In genomic region chr10:20990604-20991003, GRCh38 we compare ENCODE assay signal across 14 cellular contexts.
A peak's percentile ranks its signal among the peaks of the same experiment; 100 is the strongest.
DNase-seq lines count a peak whose midpoint lies in the region; ATAC-seq and TF ChIP-seq lines count a peak whose summit lies in the region.
"Had no signal": no experiment of that assay in that cellular context is flagged by ENCODE, and none has a peak within 500 bp of the region (broad histone marks: within the 10 kb centered on the region; RNA-seq: fewer than 3 reads in every experiment).

No MANE protein-coding gene starts in this region.

- no peaks in the 10 kb centered on the region for H3K9me3 Mint-ChIP-seq in activated naive CD8-positive, alpha-beta T cell treated with anti-CD3 and anti-CD28 coated beads, Interleukin-2, amount 50 U/mL, for 24 hours

- H3K27ac Mint-ChIP-seq in activated naive CD8-positive, alpha-beta T cell treated with anti-CD3 and anti-CD28 coated beads, Interleukin-2, amount 50 U/mL, for 24 hours: no peak overlapping the region

- DNase-seq in Daoy (ENCODE audit: low read depth) (peak; percentile 47), RWPE1 (ENCODE audit: low spot score) (peak; percentile 13), fibroblast of gingiva (ENCODE audit: low read depth) (peak; percentile 26), neuronal stem cell (ENCODE audit: low spot score) (no peak), NCI-H146 (lab: John Stamatoyannopoulos, UW) (no peak), aorta (no peak)
- DNase-seq in activated naive CD8-positive, alpha-beta T cell treated with anti-CD3 and anti-CD28 coated beads, Interleukin-2, amount 50 U/mL, for 24 hours: no peak
- DNase-seq in stimulated activated naive CD8-positive, alpha-beta T cell treated with anti-CD3 and anti-CD28 coated beads, Interleukin-15, Interleukin-2, amounts not matched to agents 100 U/mL and 50 U/mL, for 24 hours: no peak
- DNase-seq: activated naive CD4-positive, alpha-beta T cell treated with Interleukin-2 at 50 U/mL for 16 hours; cerebellar nuclear complex; DMS 273 treated with DMSO at 0.1 percent for 48 hours; erythroblast; NCI-H2107 had no signal

- H3K4me1 Mint-ChIP-seq in activated naive CD8-positive, alpha-beta T cell treated with anti-CD3 and anti-CD28 coated beads, Interleukin-2, amount 50 U/mL, for 24 hours: no peaks in the 10 kb centered on the region

- H3K23ac ChIP-seq in neuronal stem cell (ENCODE audit: low read depth, low read length, poor library complexity): no peak overlapping the region

- H3K4me3 Mint-ChIP-seq in activated naive CD8-positive, alpha-beta T cell treated with anti-CD3 and anti-CD28 coated beads, Interleukin-2, amount 50 U/mL, for 24 hours: no peak overlapping the region

- no peaks in the 10 kb centered on the region for H3K36me3 ChIP-seq in neuronal stem cell (replicated peaks in 1 of 2; ENCODE audit: control insufficient read depth in 2 of 2, insufficient read depth in 2 of 2, low read length in 2 of 2)
- no peaks in the 10 kb centered on the region for H3K36me3 ChIP-seq in aorta (ENCODE audit: control insufficient read depth in 1 of 2, insufficient read depth in 2 of 2, low read length in 1 of 2)

- no peak overlapping the region for H2BK5ac ChIP-seq in neuronal stem cell (ENCODE audit: low read length)

- no peak overlapping the region for H2BK120ac ChIP-seq in neuronal stem cell (ENCODE audit: low read depth, low read length)

- no peak overlapping the region for H2AK5ac ChIP-seq in neuronal stem cell (ENCODE audit: low read depth, low read length)

- no peak overlapping the region for H4K8ac ChIP-seq in neuronal stem cell (ENCODE audit: low read depth, low read length)

- H3K27me3 Mint-ChIP-seq in activated naive CD8-positive, alpha-beta T cell treated with anti-CD3 and anti-CD28 coated beads, Interleukin-2, amount 50 U/mL, for 24 hours: no peaks in the 10 kb centered on the region

- peaks cover 2 to 3% of the 10 kb centered on the region in 2 donors for H3K9me3 ChIP-seq in neuronal stem cell (replicated peaks in 1 of 2; ENCODE audit: control insufficient read depth in 2 of 2, insufficient read depth in 1 of 2, low read depth in 1 of 2, low read length in 2 of 2)
- H3K9me3 ChIP-seq in aorta (ENCODE audit: control insufficient read depth, low read length): peaks cover 1% of the 10 kb centered on the region

- POLR2A ChIA-PET in RWPE1 (lab: Yijun Ruan, JAX; ENCODE audit: low non-redundant PET): no interaction called here

- no CpG with 5 or more reads among the region's 1 CpG for WGBS in neuronal stem cell (ENCODE audit: extremely low coverage in 2 of 2, insufficient read length in 2 of 2, insufficient replicate concordance in 1 of 2), 2 donors
- 82 to 85% methylated on average over 1 of the region's 1 CpG for WGBS in aorta, 2 donors

- no peaks in the 10 kb centered on the region for H3K36me3 Mint-ChIP-seq in activated naive CD8-positive, alpha-beta T cell treated with anti-CD3 and anti-CD28 coated beads, Interleukin-2, amount 50 U/mL, for 24 hours (ENCODE audit: low read depth)

- no peak for TF ChIP-seq CTCF in RWPE1 (conservative IDR thresholded peaks at IDR 0.05; ENCODE audit: low read depth)

- H3K14ac ChIP-seq in neuronal stem cell (ENCODE audit: low read length): no peak overlapping the region

- H3K27ac ChIP-seq in RWPE1: no peak overlapping the region
- peak overlapping the region; percentile 48 for H3K27ac ChIP-seq in neuronal stem cell (replicated peaks; ENCODE audit: low read length)
- H3K27ac ChIP-seq in aorta (ENCODE audit: low read depth in 1 of 2, low read length in 2 of 2): no peak overlapping the region

- H3K4me2 ChIP-seq in neuronal stem cell (ENCODE audit: insufficient read depth, low read length, poor library complexity, severe bottlenecking): no peak overlapping the region

- no peak overlapping the region for H3K4me3 ChIP-seq in neuronal stem cell (ENCODE audit: low read length in 2 of 2)
- H3K4me3 ChIP-seq in aorta (ENCODE audit: low read length in 2 of 2): no peak overlapping the region

- no peak overlapping the region for H3K18ac ChIP-seq in neuronal stem cell (ENCODE audit: low read length)

- no peak overlapping the region for H3K4ac ChIP-seq in neuronal stem cell (ENCODE audit: low read length)

- no peaks in the 10 kb centered on the region for H3K27me3 ChIP-seq in neuronal stem cell (ENCODE audit: control insufficient read depth in 3 of 3, insufficient read depth in 3 of 3, low read depth in 1 of 3, low read length in 3 of 3)
- no peaks in the 10 kb centered on the region for H3K27me3 ChIP-seq in aorta (ENCODE audit: control insufficient read depth in 1 of 2, insufficient read depth in 2 of 2, low read length in 1 of 2)

- peaks cover 10 to 17% of the 10 kb centered on the region in 2 donors for H3K4me1 ChIP-seq in neuronal stem cell (ENCODE audit: control insufficient read depth in 2 of 2, insufficient read depth in 1 of 2, low read depth in 1 of 2, low read length in 2 of 2)
- no peaks in the 10 kb centered on the region for H3K4me1 ChIP-seq in aorta (ENCODE audit: control insufficient read depth in 1 of 2, insufficient read depth in 2 of 2, low read length in 2 of 2)

- CTCF ChIA-PET in RWPE1 (lab: Yijun Ruan, JAX): no interaction called here

- intact Hi-C loops in aorta (cut with DNase I): no loop called here

- no peaks in the 10 kb centered on the region for H3K79me1 ChIP-seq in neuronal stem cell (ENCODE audit: low read depth, low read length)

- no peak overlapping the region for H3K9ac ChIP-seq in neuronal stem cell (ENCODE audit: low read depth, low read length, poor library complexity)

- H2BK12ac ChIP-seq in neuronal stem cell (ENCODE audit: low read length): no peak overlapping the region

- H2BK15ac ChIP-seq in neuronal stem cell (ENCODE audit: low read length): no peak overlapping the region

- ATAC-seq in activated naive CD8-positive, alpha-beta T cell treated with anti-CD3 and anti-CD28 coated beads, Interleukin-2, amount 50 U/mL, for 24 hours: no peak
- no peak for ATAC-seq in stimulated activated naive CD8-positive, alpha-beta T cell treated with anti-CD3 and anti-CD28 coated beads, Interleukin-15, Interleukin-2, amounts not matched to agents 100 U/mL and 50 U/mL, for 24 hours
- no peak for ATAC-seq in aorta (ENCODE audit: low FRiP score)
- ATAC-seq: HCT116 had no signal

- no peak overlapping the region for H4K91ac ChIP-seq in neuronal stem cell (ENCODE audit: low read depth, low read length, poor library complexity)

- H2AFZ ChIP-seq in neuronal stem cell (ENCODE audit: low read length): peak overlapping the region; percentile 52

Comparison
In these comparisons a context has a peak if more than half of its experiments do, and no peak if none do; other contexts are left out.
1. DNase-seq: peak in Daoy (single experiment), RWPE1 (single experiment) and fibroblast of gingiva (single experiment); none in neuronal stem cell (single experiment), activated naive CD8-positive, alpha-beta T cell treated with anti-CD3 and anti-CD28 coated beads, Interleukin-2, amount 50 U/mL, for 24 hours (single experiment), NCI-H146 (single experiment), stimulated activated naive CD8-positive, alpha-beta T cell treated with anti-CD3 and anti-CD28 coated beads, Interleukin-15, Interleukin-2, amounts not matched to agents 100 U/mL and 50 U/mL, for 24 hours (single experiment) and aorta (0 of 2).